ENCODE assay signal across 7 cellular contexts in the genomic region with DNA sequence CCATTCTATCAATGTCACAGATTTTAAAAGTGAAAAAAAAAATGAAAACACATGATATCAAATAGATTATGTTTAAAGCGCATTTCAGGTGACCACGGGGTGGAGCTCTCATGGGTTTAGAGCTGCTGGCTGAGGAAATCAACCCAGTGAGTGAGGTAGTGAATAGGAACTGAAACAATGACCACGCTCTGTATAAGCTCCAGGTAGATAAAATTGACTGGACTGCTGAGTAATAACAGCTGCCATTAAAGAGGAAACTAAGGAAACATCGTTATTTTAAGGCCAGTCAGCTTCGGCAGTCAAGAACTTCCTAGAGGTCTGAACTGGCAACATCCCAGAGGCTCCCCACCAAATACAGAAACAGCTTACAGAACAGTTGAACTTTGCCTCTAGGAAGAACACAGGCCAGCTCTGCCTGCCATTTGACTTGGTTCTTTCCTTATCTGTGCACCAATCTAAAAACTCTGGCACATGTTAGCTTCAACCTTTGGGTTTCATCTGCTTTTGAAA.
DNase-seq lines count a peak whose midpoint lies in the region; ATAC-seq and TF ChIP-seq lines count a peak whose summit lies in the region.

No MANE protein-coding gene starts in this region.

- no peaks in the 10 kb centered on the region for H3K79me2 ChIP-seq in mesendoderm (ENCODE audit: control insufficient read depth, insufficient read depth, low read length)

- H2AK5ac ChIP-seq in mesendoderm (ENCODE audit: low read length): no peak overlapping the region

- H3K9ac ChIP-seq in mesendoderm (ENCODE audit: low read length): no peak overlapping the region

- peak; percentile 73 for TF ChIP-seq CTCF in GM06990 (IDR thresholded peaks at IDR 0.05; ENCODE audit: insufficient read depth, low read length, poor library complexity, severe bottlenecking)

- no peak overlapping the region for H3K4me3 ChIP-seq in GM06990 (replicated peaks; ENCODE audit: low read depth, low read length)
- H3K4me3 ChIP-seq in mesendoderm (ENCODE audit: low read length): no peak overlapping the region

- no peak overlapping the region for H3K4ac ChIP-seq in mesendoderm (ENCODE audit: low read depth, low read length)

- no peak overlapping the region for H2BK15ac ChIP-seq in mesendoderm (replicated peaks; ENCODE audit: low read depth)

- H3K79me1 ChIP-seq in mesendoderm (ENCODE audit: low read length): no peaks in the 10 kb centered on the region

- no peaks in the 10 kb centered on the region for H3K4me1 ChIP-seq in mesendoderm (ENCODE audit: control insufficient read depth, low read depth, low read length)

- peak overlapping the region; percentile 41 for H4K5ac ChIP-seq in mesendoderm (ENCODE audit: low read length)

- H3K27me3 ChIP-seq in GM06990 (replicated peaks; ENCODE audit: control insufficient read depth, insufficient read depth, low read length): no peaks in the 10 kb centered on the region
- H3K27me3 ChIP-seq in mesendoderm (ENCODE audit: insufficient read depth, low read length, poor library complexity): no peaks in the 10 kb centered on the region

- H3K4me2 ChIP-seq in mesendoderm (ENCODE audit: low read length): no peak overlapping the region

- ATAC-seq in GM19372 (IDR thresholded peaks at IDR 0.05; ENCODE audit: low read depth, unreplicated experiment) (peak; percentile 100), HG03108 (IDR thresholded peaks at IDR 0.05; ENCODE audit: unreplicated experiment) (peak; percentile 100)

- no peak overlapping the region for H3K23ac ChIP-seq in mesendoderm (ENCODE audit: low read length)

- DNase-seq in GM06990 (ENCODE audit: extremely low read depth, insufficient read length) (peak; percentile 51), NCI-H748 (lab: John Stamatoyannopoulos, UW; ENCODE audit: unreplicated experiment) (peak; percentile 87), cerebellum (ENCODE audit: low spot score) (peak; percentile 28), mesendoderm (peak; percentile 66), NCI-H446 treated with DMSO at 0.1 percent for 48 hours (lab: John Stamatoyannopoulos, UW) (no peak)

- H4K8ac ChIP-seq in mesendoderm (ENCODE audit: low read depth, low read length): no peak overlapping the region

- no peak overlapping the region for H2BK5ac ChIP-seq in mesendoderm (ENCODE audit: low read length)

- H3K18ac ChIP-seq in mesendoderm (ENCODE audit: low read length): peak overlapping the region; percentile 45

- no peak overlapping the region for H3K56ac ChIP-seq in mesendoderm (ENCODE audit: low read length)

- H3K36me3 ChIP-seq in GM06990 (ENCODE audit: control insufficient read depth, insufficient read depth, low read length) (no peaks in the 10 kb centered on the region), mesendoderm (ENCODE audit: control insufficient read depth, insufficient read depth, low read length) (no peaks in the 10 kb centered on the region)

- no peak overlapping the region for H2BK120ac ChIP-seq in mesendoderm (ENCODE audit: low read depth, low read length)

- H3K27ac ChIP-seq in mesendoderm (ENCODE audit: low read depth, low read length): no peak overlapping the region

- no CpG with 5 or more reads among the region's 5 CpGs for WGBS in mesendoderm (ENCODE audit: extremely low coverage, insufficient coverage, low lambda C conversion rate)
